In genomic region chr15:25775317-25775912, GRCh38 we compare ENCODE assay signal across 8 cellular contexts.
DNase-seq lines count a peak whose midpoint lies in the region; ATAC-seq and TF ChIP-seq lines count a peak whose summit lies in the region.

No MANE protein-coding gene starts in this region.

- H3K36me3 Mint-ChIP-seq in immature natural killer cell: peaks cover 0 to 24% (median 4%) of the 10 kb centered on the region in 3 donors

- no peak overlapping the region for H2BK15ac ChIP-seq in mesendoderm (replicated peaks; ENCODE audit: low read depth)

- no peak overlapping the region for H3K4ac ChIP-seq in mesendoderm (ENCODE audit: low read depth, low read length)

- peaks cover 6% of the 10 kb centered on the region for H3K4me1 ChIP-seq in mesendoderm (ENCODE audit: control insufficient read depth, low read depth, low read length)

- H3K79me2 ChIP-seq in mesendoderm (ENCODE audit: control insufficient read depth, insufficient read depth, low read length): no peaks in the 10 kb centered on the region

- peaks cover 0 to 5% (median 0%) of the 10 kb centered on the region in 3 donors for H3K27me3 Mint-ChIP-seq in immature natural killer cell (ENCODE audit: low read depth in 3 of 3)

- no peak for TF ChIP-seq CTCF in GM12865 (IDR thresholded peaks at IDR 0.05; ENCODE audit: insufficient read depth, low read depth, low read length, missing control alignments)
- no peak for TF ChIP-seq CTCF in astrocyte of the cerebellum (IDR thresholded peaks at IDR 0.05; ENCODE audit: low read depth, low read length, missing control alignments)

- H3K9me3 Mint-ChIP-seq in immature natural killer cell: no peaks in the 10 kb centered on the region

- H2AK5ac ChIP-seq in mesendoderm (ENCODE audit: low read length): no peak overlapping the region

- H3K79me1 ChIP-seq in mesendoderm (ENCODE audit: low read length): no peaks in the 10 kb centered on the region

- H3K27me3 ChIP-seq in mesendoderm (ENCODE audit: insufficient read depth, low read length, poor library complexity): no peaks in the 10 kb centered on the region

- no peak overlapping the region for H3K4me2 ChIP-seq in mesendoderm (ENCODE audit: low read length)

- no peak overlapping the region for H3K4me3 Mint-ChIP-seq in immature natural killer cell

- H4K5ac ChIP-seq in mesendoderm (ENCODE audit: low read length): no peak overlapping the region

- DNase-seq in GM12865 (ENCODE audit: low read depth) (peak; percentile 31), astrocyte of the cerebellum (ENCODE audit: low read depth) (peak; percentile 28), mesendoderm (peak; percentile 80), immature natural killer cell (no peak), NCI-H345 treated with DMSO at 0.1 percent for 48 hours (lab: John Stamatoyannopoulos, UW; ENCODE audit: unreplicated experiment) (no peak), SIG-M5 (lab: John Stamatoyannopoulos, UW) (no peak), HT-29 (ENCODE audit: low spot score) (no peak)

- H3K27ac Mint-ChIP-seq in immature natural killer cell: peak overlapping the region in 3 of 6 donors; percentile 6 to 63 (median 48)

- peak overlapping the region; percentile 5 for H2BK5ac ChIP-seq in mesendoderm (ENCODE audit: low read length)

- no peak overlapping the region for H3K27ac ChIP-seq in mesendoderm (ENCODE audit: low read depth, low read length)

- H3K36me3 ChIP-seq in mesendoderm (ENCODE audit: control insufficient read depth, insufficient read depth, low read length): no peaks in the 10 kb centered on the region

- H4K8ac ChIP-seq in mesendoderm (ENCODE audit: low read depth, low read length): no peak overlapping the region

- H3K23ac ChIP-seq in mesendoderm (ENCODE audit: low read length): peak overlapping the region; percentile 6

- no peak overlapping the region for H3K18ac ChIP-seq in mesendoderm (ENCODE audit: low read length)

- peak; percentile 90 for ATAC-seq in HG02763 (IDR thresholded peaks at IDR 0.05; ENCODE audit: unreplicated experiment)

- H3K4me1 Mint-ChIP-seq in immature natural killer cell: peaks cover 32 to 75% of the 10 kb centered on the region in 2 donors

- WGBS in mesendoderm (ENCODE audit: extremely low coverage, insufficient coverage, low lambda C conversion rate): no CpG with 5 or more reads among the region's 13 CpGs

- in situ Hi-C loops in astrocyte of the cerebellum (cut with HindIII; ENCODE audit: low sequenced_read_pairs): no loop called here

- no peak overlapping the region for H2BK120ac ChIP-seq in mesendoderm (ENCODE audit: low read depth, low read length)

- peak overlapping the region; percentile 25 for H3K56ac ChIP-seq in mesendoderm (ENCODE audit: low read length)

- no peak overlapping the region for H3K9ac ChIP-seq in mesendoderm (ENCODE audit: low read length)

- H3K4me3 ChIP-seq in GM12865 (ENCODE audit: low read depth, low read length) (no peak overlapping the region), astrocyte of the cerebellum (ENCODE audit: low read depth, low read length) (no peak overlapping the region), mesendoderm (ENCODE audit: low read length) (no peak overlapping the region)

Comparison
In these comparisons a context has a peak if more than half of its experiments do, and no peak if none do; other contexts are left out.
1. DNase-seq: peak in GM12865 (single experiment), astrocyte of the cerebellum (single experiment) and mesendoderm (single experiment); none in immature natural killer cell (0 of 3), NCI-H345 treated with DMSO at 0.1 percent for 48 hours (single experiment), SIG-M5 (single experiment) and HT-29 (single experiment).